In the genomic region with DNA sequence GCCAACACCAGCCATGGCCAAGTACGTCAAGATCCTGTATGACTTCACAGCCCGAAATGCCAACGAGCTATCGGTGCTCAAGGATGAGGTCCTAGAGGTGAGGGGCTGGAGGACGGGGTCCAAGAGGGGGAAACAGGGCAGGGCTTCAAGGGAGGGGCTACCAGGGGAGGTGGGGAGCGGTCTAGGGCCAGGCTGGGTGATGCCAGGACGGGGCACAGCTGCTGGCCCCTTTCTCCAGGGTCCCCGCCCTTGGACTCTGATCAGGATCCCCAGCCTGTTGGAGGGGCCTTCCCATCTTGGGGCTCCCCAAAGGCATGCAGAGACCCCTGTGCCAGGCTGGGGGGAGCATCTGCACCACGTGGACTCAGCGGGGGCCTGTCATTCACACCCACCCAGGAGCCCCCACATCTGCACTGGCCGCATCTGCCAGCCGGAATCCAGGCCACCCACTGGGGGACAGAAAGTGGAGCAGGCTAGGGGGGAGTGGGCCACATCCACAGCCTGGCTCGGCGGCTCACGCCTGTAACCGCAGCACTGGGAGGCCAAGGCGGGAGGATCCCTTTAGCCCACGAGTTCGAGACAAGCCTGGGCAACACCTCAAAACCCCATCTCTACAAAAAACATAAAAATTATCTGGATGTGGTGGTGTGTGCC, we compare ENCODE assay signal across 17 cellular contexts. TPM values are rescaled to one million over a fixed set of nuclear protein-coding genes. Genes with fewer than 3 reads are reported as not detected.
A peak's percentile ranks its signal among the peaks of the same experiment; 100 is the strongest.
DNase-seq lines count a peak whose midpoint lies in the region; ATAC-seq, FAIRE-seq and TF ChIP-seq lines count a peak whose summit lies in the region.
"Had no signal": no experiment of that assay in that cellular context is flagged by ENCODE, and none has a peak within 500 bp of the region (broad histone marks: within the 10 kb centered on the region; RNA-seq: fewer than 3 reads in every experiment).

No MANE protein-coding gene starts in this region.

- no peak overlapping the region for H2AK9ac ChIP-seq in IMR-90 (replicated peaks; ENCODE audit: low read depth, low read length, poor library complexity)

- no peak overlapping the region for H3K18ac ChIP-seq in IMR-90 (ENCODE audit: low read depth, low read length)

- no peaks in the 10 kb centered on the region; the same call in 1 of the 3 replicates for H3K79me2 ChIP-seq in K562 (ENCODE audit: control insufficient read depth, insufficient read depth, low read length)

- no peak overlapping the region for H3K56ac ChIP-seq in IMR-90 (ENCODE audit: extremely low read depth, insufficient read depth, low read length)

- H3K4me3 ChIP-seq in IMR-90 (ENCODE audit: insufficient read depth, low read depth, low read length), result no peak overlapping the region
- no peak overlapping the region for H3K4me3 ChIP-seq in K562
- H3K4me3 ChIP-seq: thyroid gland had no signal

- no peak overlapping the region for H2BK15ac ChIP-seq in IMR-90 (ENCODE audit: low read depth, low read length)

- TF ChIP-seq EP300 in K562 (IDR thresholded peaks at IDR 0.05; ENCODE audit: low read length), result no peak

- H4K20me1 ChIP-seq in IMR-90 (ENCODE audit: insufficient read depth, low read length) (no peaks in the 10 kb centered on the region), K562 (replicated peaks; ENCODE audit: control insufficient read depth, insufficient read depth, low read length) (no peaks in the 10 kb centered on the region; the same call in 1 of the 2 replicates)

- ATAC-seq in IMR-90 (ENCODE audit: low read depth), result no peak
- no peak for ATAC-seq in K562
- no peak for ATAC-seq in HG02852 (IDR thresholded peaks at IDR 0.05; ENCODE audit: unreplicated experiment)

- no peak overlapping the region for H2BK5ac ChIP-seq in IMR-90 (ENCODE audit: low read depth, low read length, poor library complexity, severe bottlenecking)

- POLR2A ChIA-PET in IMR-90 (lab: Charles Lee; ENCODE audit: unreplicated experiment), result no interaction called here
- POLR2A ChIA-PET in K562 (lab: Yijun Ruan, JAX), result interaction anchor here (0.6 to 1.5 kb wide), 4 partner anchors 19 to 85 kb away, joined by 3 to 5 read pairs (median 4); partner anchors contain the start of genes RPLP2 and TALDO1

- no peak overlapping the region for H3K23ac ChIP-seq in IMR-90 (ENCODE audit: low read depth, low read length)

- no peak for TF ChIP-seq RAD21 in IMR-90 (IDR thresholded peaks at IDR 0.05; ENCODE audit: low read length)
- TF ChIP-seq RAD21 in K562 (CRISPR knock-in tag; conservative IDR thresholded peaks at IDR 0.05 in 1 of 2, IDR thresholded peaks at IDR 0.05 in 1 of 2), result no peak

- H3K27me3 Mint-ChIP-seq in activated CD4-positive, alpha-beta T cell treated with anti-CD3 and anti-CD28 coated beads, Interleukin-2, amount 10 ng/mL, durations not matched to agents 24 days and 14 days, result peaks cover 13% of the 10 kb centered on the region
- peaks cover 74% of the 10 kb centered on the region for H3K27me3 Mint-ChIP-seq in nephron progenitor cell (ENCODE audit: low read depth, poor library complexity)

- H2AFZ ChIP-seq in IMR-90 (replicated peaks; ENCODE audit: low read length, poor library complexity) (peak overlapping the region; percentile 33), K562 (ENCODE audit: low read depth, low read length) (no peak overlapping the region)

- H3K27ac ChIP-seq in IMR-90 (ENCODE audit: insufficient read depth, low read length), result no peak overlapping the region
- no peak overlapping the region for H3K27ac ChIP-seq in K562 (ENCODE audit: extremely low read depth, low read depth, low read length)
- H3K27ac ChIP-seq: adrenal gland had no signal

- TF ChIP-seq CTCF in IMR-90 (conservative IDR thresholded peaks at IDR 0.05; ENCODE audit: low read depth, low read length), result no peak
- TF ChIP-seq CTCF in K562 (IDR thresholded peaks at IDR 0.05 in 2 of 3, conservative IDR thresholded peaks at IDR 0.05 in 1 of 3; ENCODE audit: insufficient read depth in 2 of 3, low read depth in 1 of 3, low read length in 3 of 3), result no peak
- no peak for TF ChIP-seq CTCF in nephron progenitor cell (IDR thresholded peaks at IDR 0.05)

- TF ChIP-seq POLR2A in IMR-90 (IDR thresholded peaks at IDR 0.05; ENCODE audit: low read depth, low read length), result no peak
- no peak for TF ChIP-seq POLR2A in K562 (conservative IDR thresholded peaks at IDR 0.05)

- H3K4me1 Mint-ChIP-seq in activated CD4-positive, alpha-beta T cell treated with anti-CD3 and anti-CD28 coated beads, Interleukin-2, amount 10 ng/mL, durations not matched to agents 24 days and 14 days, result peaks cover 13% of the 10 kb centered on the region
- peaks cover 10% of the 10 kb centered on the region for H3K4me1 Mint-ChIP-seq in nephron progenitor cell

- no peak overlapping the region for H4K91ac ChIP-seq in IMR-90 (ENCODE audit: insufficient read depth, low read depth, low read length)

- H3K4me1 ChIP-seq in IMR-90 (ENCODE audit: control insufficient read depth, insufficient read depth, low read length) (peaks cover 6% of the 10 kb centered on the region), K562 (replicated peaks in 1 of 2; ENCODE audit: control insufficient read depth in 2 of 2, insufficient read depth in 2 of 2, low read length in 2 of 2) (peaks cover 35 to 90% of the 10 kb centered on the region in 2 experiments)

- H3K27me3 ChIP-seq in IMR-90 (ENCODE audit: control insufficient read depth, insufficient read depth, low read length), result peaks cover 9% of the 10 kb centered on the region; the same call in 1 of the 2 replicates
- H3K27me3 ChIP-seq in K562 (ENCODE audit: control insufficient read depth in 2 of 2, insufficient read depth in 2 of 2, low read length in 2 of 2), result no peaks in the 10 kb centered on the region; a peak in 1 of 5 replicates
- H3K27me3 ChIP-seq: thyroid gland had no signal

- H4K5ac ChIP-seq in IMR-90 (ENCODE audit: low read depth, low read length), result no peak overlapping the region

- CTCF ChIA-PET in IMR-90 (lab: Yijun Ruan, JAX) (no interaction called here), K562 (lab: Yijun Ruan, JAX; ENCODE audit: low intra/inter-chr PET ratio) (interaction anchor here (0.6 to 2.9 kb wide), 3 partner anchors 62 to 408 kb away, joined by 3 to 16 read pairs (median 3); no protein-coding TSS in a partner anchor)

- H3K9ac ChIP-seq in IMR-90 (ENCODE audit: low read depth, low read length), result no peak overlapping the region
- H3K9ac ChIP-seq in K562 (ENCODE audit: insufficient read depth in 1 of 2, low read depth in 2 of 2, low read length in 2 of 2), result peak overlapping the region in 1 of 2 experiments; percentile 81; a peak in 2 of 4 replicates

- H3K79me1 ChIP-seq in IMR-90 (ENCODE audit: low read depth in 1 of 2, low read length in 2 of 2), result no peaks in the 10 kb centered on the region

- H3K14ac ChIP-seq in IMR-90 (replicated peaks; ENCODE audit: low read depth, low read length), result no peak overlapping the region

- H3K9me3 Mint-ChIP-seq in activated CD4-positive, alpha-beta T cell treated with anti-CD3 and anti-CD28 coated beads, Interleukin-2, amount 10 ng/mL, durations not matched to agents 24 days and 14 days, result no peaks in the 10 kb centered on the region
- H3K9me3 Mint-ChIP-seq in nephron progenitor cell, result no peaks in the 10 kb centered on the region
- H3K9me3 Mint-ChIP-seq: HFFc6 had no signal

- no peaks in the 10 kb centered on the region for H3K36me3 Mint-ChIP-seq in activated CD4-positive, alpha-beta T cell treated with anti-CD3 and anti-CD28 coated beads, Interleukin-2, amount 10 ng/mL, durations not matched to agents 24 days and 14 days (ENCODE audit: low read depth)
- H3K36me3 Mint-ChIP-seq in nephron progenitor cell (ENCODE audit: low read depth), result no peaks in the 10 kb centered on the region

- H3K9me1 ChIP-seq in IMR-90 (ENCODE audit: insufficient read depth, low read length) (no peaks in the 10 kb centered on the region), K562 (ENCODE audit: control insufficient read depth, insufficient read depth, low read length) (no peaks in the 10 kb centered on the region)

- H2BK20ac ChIP-seq in IMR-90 (ENCODE audit: low read depth, low read length), result no peak overlapping the region

- H3K4me3 Mint-ChIP-seq in activated CD4-positive, alpha-beta T cell treated with anti-CD3 and anti-CD28 coated beads, Interleukin-2, amount 10 ng/mL, durations not matched to agents 24 days and 14 days, result peak overlapping the region; percentile 76
- peak overlapping the region; percentile 57 for H3K4me3 Mint-ChIP-seq in nephron progenitor cell
- H3K4me3 Mint-ChIP-seq: HFFc6 had no signal

- H3K36me3 ChIP-seq in IMR-90 (ENCODE audit: control insufficient read depth, insufficient read depth, low read length) (no peaks in the 10 kb centered on the region), K562 (ENCODE audit: control insufficient read depth, insufficient read depth, low read length) (no peaks in the 10 kb centered on the region)
- H3K36me3 ChIP-seq: adrenal gland had no signal

- no peak overlapping the region for H3K4ac ChIP-seq in IMR-90 (ENCODE audit: low read depth, low read length)

- H3K9me3 ChIP-seq in IMR-90 (ENCODE audit: control insufficient read depth, insufficient read depth, low read length), result no peaks in the 10 kb centered on the region
- H3K9me3 ChIP-seq in K562 (replicated peaks; ENCODE audit: control insufficient read depth, insufficient read depth, low read depth, low read length), result no peaks in the 10 kb centered on the region
- H3K9me3 ChIP-seq: adrenal gland, thyroid gland had no signal

- no peak for DNase-seq in activated CD4-positive, alpha-beta T cell treated with anti-CD3 and anti-CD28 coated beads, Interleukin-2, amount 10 ng/mL, durations not matched to agents 24 days and 14 days
- no peak for DNase-seq in activated CD4-positive, alpha-beta T cell treated with anti-CD3 and anti-CD28 coated beads, Interleukin-2, amount 50 U/mL, for 48 hours
- no peak for DNase-seq in IMR-90
- no peak for DNase-seq in K562 (ENCODE audit: extremely low read depth in 1 of 4, low spot score in 3 of 4)
- DNase-seq in nephron progenitor cell, result no peak
- DNase-seq in activated effector memory CD4-positive, alpha-beta T cell treated with Interleukin-2 at 50 U/mL for 16 hours, result no peak
- DNase-seq in urothelium cell line (ENCODE audit: low spot score), result no peak
- DNase-seq: ACHN; activated CD4-positive, alpha-beta T cell treated with anti-CD3 and anti-CD28 coated beads, Interleukin-2, amount 50 U/mL, for 1 hour; adrenal gland; HFFc6; mammary epithelial cell; NCI-H226; OCI-M1; thyroid gland had no signal

- dilution Hi-C loops in IMR-90 (cut with HindIII; ENCODE audit: low sequenced_read_pairs, unreplicated experiment), result no loop called here

- FAIRE-seq in K562 (lab: Jason Lieb, UNC) (no peak), urothelium cell line (lab: Jason Lieb, UNC) (no peak)
- FAIRE-seq: colon had no signal

- H2BK120ac ChIP-seq in IMR-90 (ENCODE audit: low read depth, low read length), result no peak overlapping the region

- H2AK5ac ChIP-seq in IMR-90 (ENCODE audit: low read depth, low read length), result no peak overlapping the region

- H3K27ac Mint-ChIP-seq in activated CD4-positive, alpha-beta T cell treated with anti-CD3 and anti-CD28 coated beads, Interleukin-2, amount 10 ng/mL, durations not matched to agents 24 days and 14 days, result peak overlapping the region; percentile 72
- no peak overlapping the region for H3K27ac Mint-ChIP-seq in nephron progenitor cell
- H3K27ac Mint-ChIP-seq: HFFc6 had no signal

- in situ Hi-C loops in IMR-90 (cut with MboI; ENCODE audit: low sequenced_read_pairs), result no loop called here
- in situ Hi-C loops in K562 (cut with MboI), result no loop called here

- intact Hi-C loops in activated CD4-positive, alpha-beta T cell treated with anti-CD3 and anti-CD28 coated beads, Interleukin-2, amount 10 ng/mL, durations not matched to agents 24 days and 14 days (cut with micrococcal nuclease), result loop anchor here (5.0 kb wide), 1 partner anchor 148 kb away; the partner anchor contains the start of gene PHRF1
- intact Hi-C loops in IMR-90 (cut with micrococcal nuclease) (loop anchor here (10.0 kb wide), 1 partner anchor 170 kb away; no protein-coding TSS in a partner anchor), K562 (cut with micrococcal nuclease) (loop anchor here (5.0 kb wide), 2 partner anchors 72 to 173 kb away; partner anchors contain the start of gene SLC25A22)

- no CpG with 5 or more reads among the region's 19 CpGs for WGBS in IMR-90 (ENCODE audit: extremely low coverage in 2 of 2, insufficient read length in 1 of 2), 2 experiments
- WGBS in K562 (ENCODE audit: insufficient coverage, low coverage, missing lambda C conversion rate), result 69% methylated on average over 16 of the region's 19 CpGs

- H4K8ac ChIP-seq in IMR-90 (ENCODE audit: low read depth in 2 of 2, low read length in 2 of 2), result no peak overlapping the region

- no peak overlapping the region for H3K4me2 ChIP-seq in IMR-90 (ENCODE audit: low read depth, low read length)
- H3K4me2 ChIP-seq in K562 (ENCODE audit: insufficient read depth, low read length), result peak overlapping the region; percentile 9; the same call in 1 of the 2 replicates

- no TSS peak for BruUV-seq in IMR-90 (replicated peaks; lab: Mats Ljungman, UMichigan)
- no TSS peak for BruUV-seq in K562 (replicated peaks; lab: Mats Ljungman, UMichigan)

RNA-seq across cellular contexts. Expression of gene EPS8L2, which starts 18.8 kb away (rescaled TPM):
- total RNA-seq in activated CD4-positive, alpha-beta T cell treated with anti-CD3 and anti-CD28 coated beads, Interleukin-2, amount 10 ng/mL, durations not matched to agents 24 days and 14 days, result 15.3 and 19.8 TPM in 2 replicates
- total RNA-seq in IMR-90 (2012; rRNA removed) (12.2 and 17.2 TPM in 2 replicates), K562 (2014; rRNA removed) (13.1 and 17.0 TPM in 2 replicates), K562 (2014; rRNA removed; fragmentation: Illumina TruSeq; extraction: Trizol) (2.5 and 3.7 TPM in 2 replicates), K562 (2015; rRNA removed; fragmentation: Illumina TruSeq; extraction: Trizol) (3.1 and 3.8 TPM in 2 replicates), K562 (2021) (8.6 and 10.4 TPM in 2 replicates)
- polyA plus RNA-seq in IMR-90 (2012; rRNA removed) (38.7 and 39.4 TPM in 2 replicates), K562 (2011; rRNA removed) (12.2 and 19.8 TPM in 2 replicates), K562 (2014; fragmentation: Illumina TruSeq; extraction: Trizol) (3.3 and 5.9 TPM in 2 replicates), K562 (2014; fragmentation: Nextera tagmentation; extraction: Ambion mirVana) (1 to 10 TPM in 1 of 2 experiments, under 1 TPM in 1; 0.75 to 1.2 TPM), K562 (2014; rRNA removed) (10.4 and 16.3 TPM in 2 replicates)
- polyA plus RNA-seq in IMR-90 (2012; cell fraction: cytosol; rRNA removed), result 16.2 and 26.2 TPM in 2 replicates
- polyA plus RNA-seq in IMR-90 (2012; cell fraction: nucleus; rRNA removed; ENCODE audit: low replicate concordance), result 206 and 443 TPM in 2 replicates
- 22.1 and 75.1 TPM in 2 replicates for total RNA-seq in K562 (2011; cell fraction: chromatin; rRNA removed; ENCODE audit: low replicate concordance)
- total RNA-seq in K562 (2011; cell fraction: nucleolus; rRNA removed), result 35.8 and 51.2 TPM in 2 replicates
- total RNA-seq in K562 (2011; cell fraction: nucleoplasm; rRNA removed), result 21.0 and 26.5 TPM in 2 replicates
- 11.7 and 16.0 TPM in 2 replicates for polyA plus RNA-seq in K562 (2011; cell fraction: cytosol; rRNA removed)
- 98.5 and 118 TPM in 2 replicates for polyA plus RNA-seq in K562 (2011; cell fraction: nucleus; rRNA removed)
- 9.6 and 10.7 TPM in 2 replicates for polyA plus RNA-seq in K562 (2012)
- polyA minus RNA-seq in K562 (2011; rRNA and poly(A)+ RNA removed), result 3.1 and 5.6 TPM in 2 replicates
- 10.0 and 10.5 TPM in 2 replicates for polyA minus RNA-seq in K562 (2011; cell fraction: cytosol; rRNA and poly(A)+ RNA removed)
- polyA minus RNA-seq in K562 (2011; cell fraction: nucleus; rRNA and poly(A)+ RNA removed), result 7.7 and 12.1 TPM in 2 replicates

RNA-seq across cellular contexts. Expression of gene TALDO1, which starts 22.4 kb away (rescaled TPM):
- 265 and 279 TPM in 2 replicates for total RNA-seq in activated CD4-positive, alpha-beta T cell treated with anti-CD3 and anti-CD28 coated beads, Interleukin-2, amount 10 ng/mL, durations not matched to agents 24 days and 14 days
- total RNA-seq in IMR-90 (2012; rRNA removed) (147 and 156 TPM in 2 replicates), K562 (2014; rRNA removed) (507 and 536 TPM in 2 replicates), K562 (2014; rRNA removed; fragmentation: Illumina TruSeq; extraction: Trizol) (228 and 260 TPM in 2 replicates), K562 (2015; rRNA removed; fragmentation: Illumina TruSeq; extraction: Trizol) (413 and 441 TPM in 2 replicates), K562 (2021) (541 and 595 TPM in 2 replicates)
- polyA plus RNA-seq in IMR-90 (2012; rRNA removed) (210 and 228 TPM in 2 replicates), K562 (2011; rRNA removed) (416 and 427 TPM in 2 replicates), K562 (2014; fragmentation: Illumina TruSeq; extraction: Trizol) (400 and 436 TPM in 2 replicates), K562 (2014; fragmentation: Nextera tagmentation; extraction: Ambion mirVana) (100 to 1,000 TPM; 328 to 492 TPM), K562 (2014; rRNA removed) (520 and 521 TPM in 2 replicates)
- polyA plus RNA-seq in IMR-90 (2012; cell fraction: cytosol; rRNA removed), result 201 and 282 TPM in 2 replicates
- 134 and 144 TPM in 2 replicates for polyA plus RNA-seq in IMR-90 (2012; cell fraction: nucleus; rRNA removed; ENCODE audit: low replicate concordance)
- total RNA-seq in K562 (2011; cell fraction: chromatin; rRNA removed; ENCODE audit: low replicate concordance), result 172 and 310 TPM in 2 replicates
- total RNA-seq in K562 (2011; cell fraction: nucleolus; rRNA removed), result 171 and 194 TPM in 2 replicates
- 200 and 202 TPM in 2 replicates for total RNA-seq in K562 (2011; cell fraction: nucleoplasm; rRNA removed)
- polyA plus RNA-seq in K562 (2011; cell fraction: cytosol; rRNA removed), result 459 and 498 TPM in 2 replicates
- polyA plus RNA-seq in K562 (2011; cell fraction: nucleus; rRNA removed), result 247 and 274 TPM in 2 replicates
- 413 and 492 TPM in 2 replicates for polyA plus RNA-seq in K562 (2012)
- polyA minus RNA-seq in K562 (2011; rRNA and poly(A)+ RNA removed), result 150 and 162 TPM in 2 replicates
- polyA minus RNA-seq in K562 (2011; cell fraction: cytosol; rRNA and poly(A)+ RNA removed), result 252 and 295 TPM in 2 replicates
- 42.5 and 74.1 TPM in 2 replicates for polyA minus RNA-seq in K562 (2011; cell fraction: nucleus; rRNA and poly(A)+ RNA removed)

RNA-seq across cellular contexts. Expression of gene TMEM80, which starts 29.2 kb away (rescaled TPM):
- 12.3 and 12.5 TPM in 2 replicates for total RNA-seq in activated CD4-positive, alpha-beta T cell treated with anti-CD3 and anti-CD28 coated beads, Interleukin-2, amount 10 ng/mL, durations not matched to agents 24 days and 14 days
- total RNA-seq in IMR-90 (2012; rRNA removed), result 5.0 and 5.6 TPM in 2 replicates
- 21.2 and 21.7 TPM in 2 replicates for polyA plus RNA-seq in IMR-90 (2012; rRNA removed)
- 19.5 and 33.5 TPM in 2 replicates for polyA plus RNA-seq in IMR-90 (2012; cell fraction: cytosol; rRNA removed)
- polyA plus RNA-seq in IMR-90 (2012; cell fraction: nucleus; rRNA removed; ENCODE audit: low replicate concordance), result 64.5 and 66.3 TPM in 2 replicates
- total RNA-seq in K562 (2011; cell fraction: chromatin; rRNA removed; ENCODE audit: low replicate concordance), result 42.2 and 91.7 TPM in 2 replicates
- total RNA-seq in K562 (2011; cell fraction: nucleolus; rRNA removed), result 45.0 and 58.9 TPM in 2 replicates
- total RNA-seq in K562 (2011; cell fraction: nucleoplasm; rRNA removed), result 50.4 and 62.3 TPM in 2 replicates
- total RNA-seq in K562 (2014; rRNA removed), result 16.9 and 18.4 TPM in 2 replicates
- 9.4 and 11.0 TPM in 2 replicates for total RNA-seq in K562 (2014; rRNA removed; fragmentation: Illumina TruSeq; extraction: Trizol)
- 7.8 and 8.8 TPM in 2 replicates for total RNA-seq in K562 (2015; rRNA removed; fragmentation: Illumina TruSeq; extraction: Trizol)
- total RNA-seq in K562 (2021), result 14.2 and 14.6 TPM in 2 replicates
- polyA plus RNA-seq in K562 (2011; rRNA removed), result 26.3 and 30.1 TPM in 2 replicates
- 30.7 and 33.7 TPM in 2 replicates for polyA plus RNA-seq in K562 (2011; cell fraction: cytosol; rRNA removed)
- 51.3 and 73.6 TPM in 2 replicates for polyA plus RNA-seq in K562 (2011; cell fraction: nucleus; rRNA removed)
- 22.7 and 27.4 TPM in 2 replicates for polyA plus RNA-seq in K562 (2012)
- 12.4 and 14.1 TPM in 2 replicates for polyA plus RNA-seq in K562 (2014; fragmentation: Illumina TruSeq; extraction: Trizol)
- 1 to 10 TPM; 5.1 to 6.3 TPM for polyA plus RNA-seq in K562 (2014; fragmentation: Nextera tagmentation; extraction: Ambion mirVana)
- polyA plus RNA-seq in K562 (2014; rRNA removed), result 25.1 and 38.3 TPM in 2 replicates
- 5.0 and 6.4 TPM in 2 replicates for polyA minus RNA-seq in K562 (2011; rRNA and poly(A)+ RNA removed)
- polyA minus RNA-seq in K562 (2011; cell fraction: cytosol; rRNA and poly(A)+ RNA removed), result 4.3 and 4.9 TPM in 2 replicates
- 9.6 and 11.2 TPM in 2 replicates for polyA minus RNA-seq in K562 (2011; cell fraction: nucleus; rRNA and poly(A)+ RNA removed)

RNA-seq across cellular contexts. Expression of gene DEAF1, which starts 29.8 kb away (rescaled TPM):
- total RNA-seq in activated CD4-positive, alpha-beta T cell treated with anti-CD3 and anti-CD28 coated beads, Interleukin-2, amount 10 ng/mL, durations not matched to agents 24 days and 14 days, result 66.3 and 73.9 TPM in 2 replicates
- total RNA-seq in IMR-90 (2012; rRNA removed), result 21.7 and 22.9 TPM in 2 replicates
- polyA plus RNA-seq in IMR-90 (2012; rRNA removed), result 31.6 and 35.8 TPM in 2 replicates
- 17.5 and 37.5 TPM in 2 replicates for polyA plus RNA-seq in IMR-90 (2012; cell fraction: cytosol; rRNA removed)
- 40.0 and 55.2 TPM in 2 replicates for polyA plus RNA-seq in IMR-90 (2012; cell fraction: nucleus; rRNA removed; ENCODE audit: low replicate concordance)
- 68.2 and 200 TPM in 2 replicates for total RNA-seq in K562 (2011; cell fraction: chromatin; rRNA removed; ENCODE audit: low replicate concordance)
- total RNA-seq in K562 (2011; cell fraction: nucleolus; rRNA removed), result 95.7 and 111 TPM in 2 replicates
- 50.3 and 71.3 TPM in 2 replicates for total RNA-seq in K562 (2011; cell fraction: nucleoplasm; rRNA removed)
- 46.9 and 58.7 TPM in 2 replicates for total RNA-seq in K562 (2014; rRNA removed)
- total RNA-seq in K562 (2014; rRNA removed; fragmentation: Illumina TruSeq; extraction: Trizol), result 13.3 and 20.4 TPM in 2 replicates
- 26.8 and 27.3 TPM in 2 replicates for total RNA-seq in K562 (2015; rRNA removed; fragmentation: Illumina TruSeq; extraction: Trizol)
- total RNA-seq in K562 (2021), result 64.2 and 69.1 TPM in 2 replicates
- polyA plus RNA-seq in K562 (2011; rRNA removed), result 27.5 and 39.1 TPM in 2 replicates
- 45.8 and 77.2 TPM in 2 replicates for polyA plus RNA-seq in K562 (2011; cell fraction: cytosol; rRNA removed)
- 28.4 and 56.6 TPM in 2 replicates for polyA plus RNA-seq in K562 (2011; cell fraction: nucleus; rRNA removed)
- 33.6 and 47.2 TPM in 2 replicates for polyA plus RNA-seq in K562 (2012)
- 26.3 and 33.7 TPM in 2 replicates for polyA plus RNA-seq in K562 (2014; fragmentation: Illumina TruSeq; extraction: Trizol)
- polyA plus RNA-seq in K562 (2014; fragmentation: Nextera tagmentation; extraction: Ambion mirVana), result 1 to 10 TPM; 2.0 to 3.6 TPM
- polyA plus RNA-seq in K562 (2014; rRNA removed), result 52.7 and 62.6 TPM in 2 replicates
- polyA minus RNA-seq in K562 (2011; rRNA and poly(A)+ RNA removed), result 16.7 and 25.1 TPM in 2 replicates
- polyA minus RNA-seq in K562 (2011; cell fraction: cytosol; rRNA and poly(A)+ RNA removed), result 39.4 and 45.8 TPM in 2 replicates
- polyA minus RNA-seq in K562 (2011; cell fraction: nucleus; rRNA and poly(A)+ RNA removed), result 22.2 and 28.8 TPM in 2 replicates

RNA-seq across cellular contexts. Expression of gene GATD1, which starts 52.4 kb away (rescaled TPM):
- 81.7 and 82.2 TPM in 2 replicates for total RNA-seq in activated CD4-positive, alpha-beta T cell treated with anti-CD3 and anti-CD28 coated beads, Interleukin-2, amount 10 ng/mL, durations not matched to agents 24 days and 14 days
- total RNA-seq in IMR-90 (2012; rRNA removed) (3.0 and 4.2 TPM in 2 replicates), K562 (2014; rRNA removed) (50.8 and 50.9 TPM in 2 replicates), K562 (2014; rRNA removed; fragmentation: Illumina TruSeq; extraction: Trizol) (13.5 and 17.1 TPM in 2 replicates), K562 (2015; rRNA removed; fragmentation: Illumina TruSeq; extraction: Trizol) (45.4 and 49.5 TPM in 2 replicates), K562 (2021) (105 and 118 TPM in 2 replicates)
- polyA plus RNA-seq in IMR-90 (2012; rRNA removed) (48.1 and 52.5 TPM in 2 replicates), K562 (2011; rRNA removed) (35.8 and 58.6 TPM in 2 replicates), K562 (2014; fragmentation: Illumina TruSeq; extraction: Trizol) (36.9 and 78.5 TPM in 2 replicates), K562 (2014; fragmentation: Nextera tagmentation; extraction: Ambion mirVana) (1 to 10 TPM; 2.8 to 3.3 TPM), K562 (2014; rRNA removed) (144 TPM in 2 replicates)
- polyA plus RNA-seq in IMR-90 (2012; cell fraction: cytosol; rRNA removed), result 61.4 and 99.9 TPM in 2 replicates
- 288 and 910 TPM in 2 replicates for polyA plus RNA-seq in IMR-90 (2012; cell fraction: nucleus; rRNA removed; ENCODE audit: low replicate concordance)
- 140 and 450 TPM in 2 replicates for total RNA-seq in K562 (2011; cell fraction: chromatin; rRNA removed; ENCODE audit: low replicate concordance)
- 336 and 342 TPM in 2 replicates for total RNA-seq in K562 (2011; cell fraction: nucleolus; rRNA removed)
- 156 and 178 TPM in 2 replicates for total RNA-seq in K562 (2011; cell fraction: nucleoplasm; rRNA removed)
- 47.9 and 104 TPM in 2 replicates for polyA plus RNA-seq in K562 (2011; cell fraction: cytosol; rRNA removed)
- 263 and 504 TPM in 2 replicates for polyA plus RNA-seq in K562 (2011; cell fraction: nucleus; rRNA removed)
- polyA plus RNA-seq in K562 (2012), result 53.2 and 84.6 TPM in 2 replicates
- 6.8 and 13.8 TPM in 2 replicates for polyA minus RNA-seq in K562 (2011; rRNA and poly(A)+ RNA removed)
- 29.3 and 39.0 TPM in 2 replicates for polyA minus RNA-seq in K562 (2011; cell fraction: cytosol; rRNA and poly(A)+ RNA removed)
- 57.2 and 63.4 TPM in 2 replicates for polyA minus RNA-seq in K562 (2011; cell fraction: nucleus; rRNA and poly(A)+ RNA removed)
